ENCODE assay signal across 23 cellular contexts in genomic region chr4:126057371-126057770, GRCh38.
"Had no signal": no experiment of that assay in that cellular context is flagged by ENCODE, and none has a peak within 500 bp of the region (broad histone marks: within the 10 kb centered on the region; RNA-seq: fewer than 3 reads in every experiment).

No MANE protein-coding gene starts in this region.

- DNase-seq: IMR-90, Karpas-422, KG1, MM.1S, NCI-H1092 treated with DMSO at 0.1 percent for 48 hours, NCI-H1417 treated with DMSO at 0.1 percent for 48 hours, NCI-H146, NCI-H1694 treated with DMSO at 0.1 percent for 48 hours, NCI-H1930, NCI-H2081, NCI-H2107, NCI-H2171 treated with DMSO at 0.1 percent for 48 hours, NCI-H345, NCI-H446 treated with DMSO at 0.1 percent for 48 hours, NCI-H510A treated with DMSO at 0.1 percent for 48 hours, NCI-H526, NCI-H82, Right ventricle myocardium superior, RPMI8226, SIG-M5 had no signal

- H3K4me3 ChIP-seq: SJSA1, SK-N-MC had no signal

- H3K27me3 ChIP-seq: SJSA1 had no signal

- H3K4me1 ChIP-seq: SJSA1 had no signal

- ATAC-seq: HepG2 had no signal

- H3K9me3 ChIP-seq: SJSA1 had no signal

- H3K36me3 ChIP-seq: SJSA1 had no signal

- H3K27ac ChIP-seq: SJSA1, SK-N-MC had no signal
